In the genomic region with DNA sequence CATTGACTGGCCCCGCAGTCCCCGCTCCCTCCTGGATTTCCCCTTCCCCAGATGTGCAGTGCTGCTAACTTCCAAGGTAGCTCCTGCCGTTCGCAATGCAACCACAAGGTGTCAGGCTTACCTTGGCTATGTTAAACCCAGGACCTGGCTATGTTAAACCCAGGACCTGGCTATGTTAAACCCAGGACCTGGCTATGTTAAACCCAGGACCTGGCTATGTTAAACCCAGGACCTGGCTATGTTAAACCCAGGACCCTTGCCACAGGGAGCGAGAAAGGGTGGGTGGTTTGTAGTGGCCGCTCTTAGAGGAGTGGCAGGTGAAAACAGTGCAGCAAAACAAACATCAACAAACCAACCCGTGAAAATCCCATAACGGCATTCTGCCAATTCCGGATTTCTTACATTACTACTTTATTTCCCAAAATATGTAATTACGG, we compare ENCODE assay signal across 8 cellular contexts. TPM values are rescaled to one million over a fixed set of nuclear protein-coding genes. Genes with fewer than 3 reads are reported as not detected.
DNase-seq lines count a peak whose midpoint lies in the region; ATAC-seq and TF ChIP-seq lines count a peak whose summit lies in the region.

No MANE protein-coding gene starts in this region.

- peaks cover 46% of the 10 kb centered on the region for H3K27me3 Mint-ChIP-seq in activated CD4-positive, alpha-beta memory T cell treated with anti-CD3 and anti-CD28 coated beads, Interleukin-2, amount 10 ng/mL, durations not matched to agents 7 days and 5 days
- peaks cover 43% of the 10 kb centered on the region for H3K27me3 Mint-ChIP-seq in mesothelial cell of epicardium (ENCODE audit: low read depth)

- no peaks in the 10 kb centered on the region for H3K36me3 ChIP-seq in effector memory CD4-positive, alpha-beta T cell (ENCODE audit: control insufficient read depth, insufficient read depth, low read length)

- no peaks in the 10 kb centered on the region for H3K36me3 Mint-ChIP-seq in activated CD4-positive, alpha-beta memory T cell treated with anti-CD3 and anti-CD28 coated beads, Interleukin-2, amount 10 ng/mL, durations not matched to agents 7 days and 5 days (ENCODE audit: low read depth)
- peaks cover 1% of the 10 kb centered on the region for H3K36me3 Mint-ChIP-seq in mesothelial cell of epicardium

- peaks cover 7% of the 10 kb centered on the region for H3K4me1 ChIP-seq in effector memory CD4-positive, alpha-beta T cell (ENCODE audit: control insufficient read depth, insufficient read depth, low read length, poor library complexity, severe bottlenecking)

- CTCF ChIA-PET in activated CD4-positive, alpha-beta memory T cell treated with anti-CD3 and anti-CD28 coated beads, Interleukin-2, amount 10 ng/mL, durations not matched to agents 7 days and 5 days (lab: Charles Lee) = interaction anchor here (1.0 to 9.5 kb wide), 12 partner anchors 13 to 485 kb away, joined by 3 to 226 read pairs (median 8); partner anchors contain the start of genes ADAMTS15 and SNX19

- H3K4me3 ChIP-seq in effector memory CD4-positive, alpha-beta T cell (ENCODE audit: insufficient read depth, low read depth, low read length, poor library complexity, severe bottlenecking) = no peak overlapping the region

- H3K27ac Mint-ChIP-seq in activated CD4-positive, alpha-beta memory T cell treated with anti-CD3 and anti-CD28 coated beads, Interleukin-2, amount 10 ng/mL, durations not matched to agents 7 days and 5 days = no peak overlapping the region
- H3K27ac Mint-ChIP-seq in mesothelial cell of epicardium = no peak overlapping the region

- peak; percentile 39 for DNase-seq in NK-92 treated with Interleukin-12 subunit alpha and Interleukin-12 subunit beta, amount 100 ng/mL, for 24 hours (lab: John Stamatoyannopoulos, UW)
- DNase-seq in NK-92 (lab: John Stamatoyannopoulos, UW; ENCODE audit: unreplicated experiment) (no peak), NCI-H526 (lab: John Stamatoyannopoulos, UW) (peak; percentile 88 to 97), mesothelial cell of epicardium (ENCODE audit: low spot score in 2 of 2, unreplicated experiment in 2 of 2) (peak in 1 of 2 experiments; percentile 85)
- DNase-seq in activated CD4-positive, alpha-beta memory T cell treated with anti-CD3 and anti-CD28 coated beads, Interleukin-2, amount 10 ng/mL, durations not matched to agents 7 days and 5 days = peak; percentile 77
- peak; percentile 43 to 51 (median 44) for DNase-seq in effector memory CD4-positive, alpha-beta T cell
- peak; percentile 60 for DNase-seq in stimulated activated CD8-positive, alpha-beta memory T cell treated with anti-CD3 and anti-CD28 coated beads, Interleukin-4, amount 100 ng/mL, for 24 hours (ENCODE audit: low read depth)

- H3K9me3 ChIP-seq in effector memory CD4-positive, alpha-beta T cell (ENCODE audit: control insufficient read depth, low read length) = no peaks in the 10 kb centered on the region

- peaks cover 25% of the 10 kb centered on the region for H3K27me3 ChIP-seq in effector memory CD4-positive, alpha-beta T cell (replicated peaks; ENCODE audit: control insufficient read depth, insufficient read depth, low read length, poor library complexity, severe bottlenecking)

- POLR2A ChIA-PET in activated CD4-positive, alpha-beta memory T cell treated with anti-CD3 and anti-CD28 coated beads, Interleukin-2, amount 10 ng/mL, durations not matched to agents 7 days and 5 days (lab: Charles Lee) = interaction anchor here (0.9 to 2.3 kb wide), 2 partner anchors 218 to 431 kb away, joined by 3 to 7 read pairs; no protein-coding TSS in a partner anchor

- H3K4me3 Mint-ChIP-seq in activated CD4-positive, alpha-beta memory T cell treated with anti-CD3 and anti-CD28 coated beads, Interleukin-2, amount 10 ng/mL, durations not matched to agents 7 days and 5 days = no peak overlapping the region
- no peak overlapping the region for H3K4me3 Mint-ChIP-seq in mesothelial cell of epicardium

- H3K9me3 Mint-ChIP-seq in activated CD4-positive, alpha-beta memory T cell treated with anti-CD3 and anti-CD28 coated beads, Interleukin-2, amount 10 ng/mL, durations not matched to agents 7 days and 5 days = no peaks in the 10 kb centered on the region
- no peaks in the 10 kb centered on the region for H3K9me3 Mint-ChIP-seq in mesothelial cell of epicardium

- no peak overlapping the region for H3K27ac ChIP-seq in effector memory CD4-positive, alpha-beta T cell (ENCODE audit: insufficient read depth, low read length, poor library complexity, severe bottlenecking)

- ATAC-seq in HG02973 (IDR thresholded peaks at IDR 0.05; ENCODE audit: unreplicated experiment) = peak; percentile 51

- TF ChIP-seq CTCF in mesothelial cell of epicardium (IDR thresholded peaks at IDR 0.05; ENCODE audit: unreplicated experiment) = peak; percentile 77

- peaks cover 15% of the 10 kb centered on the region for H3K4me1 Mint-ChIP-seq in activated CD4-positive, alpha-beta memory T cell treated with anti-CD3 and anti-CD28 coated beads, Interleukin-2, amount 10 ng/mL, durations not matched to agents 7 days and 5 days
- H3K4me1 Mint-ChIP-seq in mesothelial cell of epicardium = peaks cover 23% of the 10 kb centered on the region

RNA-seq across cellular contexts. Expression of gene ADAMTS8, which starts 2.9 kb away (rescaled TPM):
- total RNA-seq in activated CD4-positive, alpha-beta memory T cell treated with anti-CD3 and anti-CD28 coated beads, Interleukin-2, amount 10 ng/mL, durations not matched to agents 7 days and 5 days = not detected
- 0.70 to 1.3 TPM (median 0.96 TPM) in 3 replicates for total RNA-seq in mesothelial cell of epicardium

RNA-seq across cellular contexts. Expression of gene ADAMTS15, which starts 17.1 kb away (rescaled TPM):
- not detected for total RNA-seq in activated CD4-positive, alpha-beta memory T cell treated with anti-CD3 and anti-CD28 coated beads, Interleukin-2, amount 10 ng/mL, durations not matched to agents 7 days and 5 days
- 8.1 to 9.9 TPM (median 9.4 TPM) in 3 replicates for total RNA-seq in mesothelial cell of epicardium
